In the genomic region with DNA sequence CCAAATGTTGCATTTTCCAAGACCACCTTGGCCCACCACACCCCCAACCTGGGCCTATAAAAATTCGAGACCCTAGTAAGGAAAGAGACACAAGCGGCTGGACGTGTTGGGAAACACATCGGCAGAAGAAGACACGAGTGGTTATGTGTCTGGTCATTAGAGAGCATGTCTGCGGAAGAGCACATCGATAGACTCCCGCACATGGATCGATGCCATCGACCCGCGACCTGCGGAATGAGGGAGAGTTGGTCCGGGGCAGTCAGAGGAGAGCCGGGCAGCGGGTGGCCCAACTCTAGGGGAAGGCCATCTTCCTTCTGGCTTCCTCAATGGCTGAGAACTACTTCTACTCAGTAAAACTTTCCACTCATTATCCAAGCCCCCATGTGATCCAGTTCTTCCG, we compare ENCODE assay signal across 23 cellular contexts.
"Had no signal": no experiment of that assay in that cellular context is flagged by ENCODE, and none has a peak within 500 bp of the region (broad histone marks: within the 10 kb centered on the region; RNA-seq: fewer than 3 reads in every experiment).

No MANE protein-coding gene starts in this region.

- H3K4me3 Mint-ChIP-seq: natural killer cell; stimulated activated naive CD8-positive, alpha-beta T cell treated with anti-CD3 and anti-CD28 coated beads, Interleukin-15, amount 100 ng/mL, for 72 hours had no signal

- H3K27ac Mint-ChIP-seq: natural killer cell; progenitor cell of endocrine pancreas; stimulated activated naive CD8-positive, alpha-beta T cell treated with anti-CD3 and anti-CD28 coated beads, Interleukin-15, amount 100 ng/mL, for 72 hours had no signal

- H2AFZ ChIP-seq: parathyroid adenoma had no signal

- H3K9ac ChIP-seq: parathyroid adenoma had no signal

- H3K36me3 Mint-ChIP-seq: natural killer cell had no signal

- H3K27me3 ChIP-seq: dorsolateral prefrontal cortex, gastrocnemius medialis, neutrophil, right lobe of liver, suprapubic skin, thyroid gland had no signal

- ATAC-seq: esophagus mucosa; gastrocnemius medialis; left ventricle myocardium superior; lower lobe of right lung; natural killer cell; right lobe of liver; stimulated activated naive CD8-positive, alpha-beta T cell treated with anti-CD3 and anti-CD28 coated beads, Interleukin-15, amount 100 ng/mL, for 72 hours had no signal

- H3K4me1 ChIP-seq: parathyroid adenoma had no signal

- H3K4me3 ChIP-seq: dorsolateral prefrontal cortex, gastrocnemius medialis, lower lobe of right lung, right lobe of liver, suprapubic skin, thyroid gland had no signal

- H3K27me3 Mint-ChIP-seq: progenitor cell of endocrine pancreas; stimulated activated naive CD8-positive, alpha-beta T cell treated with anti-CD3 and anti-CD28 coated beads, Interleukin-15, amount 100 ng/mL, for 72 hours had no signal

- DNase-seq: dorsolateral prefrontal cortex; effector CD4-positive, alpha-beta T cell; foreskin fibroblast; gastrocnemius medialis; head of caudate nucleus; left ventricle myocardium superior; lower lobe of right lung; natural killer cell; right lobe of liver; small intestine; stimulated activated CD4-positive, alpha-beta T cell treated with anti-CD3 and anti-CD28 coated beads, Interleukin-1b, Interleukin-23, amount 100 ng/mL, for 48 hours; stimulated activated CD4-positive, alpha-beta T cell treated with anti-CD3 and anti-CD28 coated beads, Interleukin-4, amount 100 ng/mL, for 1 hour; stimulated activated CD8-positive, alpha-beta memory T cell treated with anti-CD3 and anti-CD28 coated beads, Interleukin-4, amount 100 ng/mL, for 48 hours; stimulated activated naive CD4-positive, alpha-beta T cell; stimulated activated naive CD8-positive, alpha-beta T cell treated with anti-CD3 and anti-CD28 coated beads, Interleukin-15, amount 100 ng/mL, for 72 hours; thyroid gland; trophoblast cell had no signal

- H3K9me3 Mint-ChIP-seq: natural killer cell; stimulated activated naive CD8-positive, alpha-beta T cell treated with anti-CD3 and anti-CD28 coated beads, Interleukin-15, amount 100 ng/mL, for 72 hours had no signal

- H3K9me3 ChIP-seq: gastrocnemius medialis, lower lobe of right lung, neutrophil, right lobe of liver, suprapubic skin, thyroid gland had no signal

- H3K36me3 ChIP-seq: gastrocnemius medialis, lower lobe of right lung, neutrophil, right lobe of liver, suprapubic skin, thyroid gland had no signal

- H3K27ac ChIP-seq: epithelial cell of prostate, gastrocnemius medialis, lower lobe of right lung, neutrophil, parathyroid adenoma, right lobe of liver, suprapubic skin, thyroid gland had no signal
